In genomic region chr20:18801516-18801915, GRCh38 we compare ENCODE assay signal across 26 cellular contexts. TPM values are rescaled to one million over a fixed set of nuclear protein-coding genes. Genes with fewer than 3 reads are reported as not detected.
"Had no signal": no experiment of that assay in that cellular context is flagged by ENCODE, and none has a peak within 500 bp of the region (broad histone marks: within the 10 kb centered on the region; RNA-seq: fewer than 3 reads in every experiment).

No MANE protein-coding gene starts in this region.

- H3K27me3 ChIP-seq: MG63, SJSA1 had no signal

- H3K4me1 ChIP-seq: SJSA1 had no signal

- H3K27ac ChIP-seq: HL-60, SJSA1, SK-N-MC had no signal

- DNase-seq: KBM-7; MG63; NCI-H1092; NCI-H1105 treated with DMSO at 0.1 percent for 48 hours; NCI-H1417 treated with DMSO at 0.1 percent for 48 hours; NCI-H146; NCI-H1694 treated with DMSO at 0.1 percent for 48 hours; NCI-H1930; NCI-H2081 treated with DMSO at 0.1 percent for 48 hours; NCI-H2171; NCI-H226; NCI-H446; NCI-H510A; NCI-H524 treated with DMSO at 0.1 percent for 48 hours; NCI-H69; NCI-H774; NK-92 treated with Interleukin-12 subunit alpha and Interleukin-12 subunit beta, amount 100 ng/mL, for 24 hours; Right ventricle myocardium superior; RPMI8226; SIG-M5 had no signal

- H3K36me3 ChIP-seq: MG63, SJSA1 had no signal

- H3K4me3 ChIP-seq: MG63, SJSA1, SK-N-MC had no signal

- H3K9me3 ChIP-seq: MG63, SJSA1 had no signal

- FAIRE-seq: HTR-8/SVneo, RCC 7860 had no signal

RNA-seq across cellular contexts. Expression of gene SCP2D1, which starts 12.1 kb away (rescaled TPM):
- total RNA-seq: Right ventricle myocardium superior; SJSA1; T-helper 1 cell treated with Interleukin-12 subunit alpha and Interleukin-12 subunit beta and Interleukin-4 antibody, amounts not matched to agents 30 ng/mL and 1 ng/mL, for 36 hours had no signal
